ENCODE assay signal across 1 cellular context in genomic region chr1:110210604-110211502, GRCh38.
TF ChIP-seq lines count a peak whose summit lies in the region.

No MANE protein-coding gene starts in this region.

TF ChIP-seq in K562, 482 proteins besides CTCF, POLR2A, EP300 and RAD21 (continued from another document and continues in another):
- TF ChIP-seq, protein P1, sequence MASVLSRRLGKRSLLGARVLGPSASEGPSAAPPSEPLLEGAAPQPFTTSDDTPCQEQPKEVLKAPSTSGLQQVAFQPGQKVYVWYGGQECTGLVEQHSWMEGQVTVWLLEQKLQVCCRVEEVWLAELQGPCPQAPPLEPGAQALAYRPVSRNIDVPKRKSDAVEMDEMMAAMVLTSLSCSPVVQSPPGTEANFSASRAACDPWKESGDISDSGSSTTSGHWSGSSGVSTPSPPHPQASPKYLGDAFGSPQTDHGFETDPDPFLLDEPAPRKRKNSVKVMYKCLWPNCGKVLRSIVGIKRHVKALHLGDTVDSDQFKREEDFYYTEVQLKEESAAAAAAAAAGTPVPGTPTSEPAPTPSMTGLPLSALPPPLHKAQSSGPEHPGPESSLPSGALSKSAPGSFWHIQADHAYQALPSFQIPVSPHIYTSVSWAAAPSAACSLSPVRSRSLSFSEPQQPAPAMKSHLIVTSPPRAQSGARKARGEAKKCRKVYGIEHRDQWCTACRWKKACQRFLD (CRISPR knock-in tag; IDR thresholded peaks at IDR 0.05), result no peak
- TF ChIP-seq IRF9 (tag; IDR thresholded peaks at IDR 0.05) (no peak), BCLAF1 (IDR thresholded peaks at IDR 0.05; ENCODE audit: borderline replicate concordance in 1 of 2, control insufficient read depth in 1 of 2, low read depth in 2 of 2, low read length in 1 of 2) (no peak), ZNF398 (CRISPR knock-in tag; IDR thresholded peaks at IDR 0.05) (no peak), ZNF561 (CRISPR knock-in tag; conservative IDR thresholded peaks at IDR 0.05) (no peak), FOXK2 (conservative IDR thresholded peaks at IDR 0.05 in 1 of 2, IDR thresholded peaks at IDR 0.05 in 1 of 2; ENCODE audit: low read depth in 2 of 2) (no peak), TRIM28 (IDR thresholded peaks at IDR 0.05) (no peak), OTX1 (CRISPR knock-in tag; IDR thresholded peaks at IDR 0.05) (no peak), TEAD1 (CRISPR knock-in tag; IDR thresholded peaks at IDR 0.05) (no peak), ZNF263 (CRISPR knock-in tag; IDR thresholded peaks at IDR 0.05; ENCODE audit: borderline replicate concordance) (peak; percentile 21; the same call in 1 of the 2 replicates), RBBP5 (IDR thresholded peaks at IDR 0.05; ENCODE audit: borderline replicate concordance, insufficient read depth, low read length, poor library complexity, severe bottlenecking) (no peak), MAX (CRISPR knock-in tag; IDR thresholded peaks at IDR 0.05) (peak; percentile 88), GTF2F1 (IDR thresholded peaks at IDR 0.05; ENCODE audit: low read depth, low read length) (no peak), ZNF707 (CRISPR knock-in tag; conservative IDR thresholded peaks at IDR 0.05) (no peak), NR2C1 (IDR thresholded peaks at IDR 0.05) (no peak), NR2C1 (tag; IDR thresholded peaks at IDR 0.05) (no peak), FOXM1 (IDR thresholded peaks at IDR 0.05; ENCODE audit: low read depth) (no peak), FOXM1 (CRISPR knock-in tag; IDR thresholded peaks at IDR 0.05; ENCODE audit: low read depth) (no peak), FOXK1 (CRISPR knock-in tag; IDR thresholded peaks at IDR 0.05; ENCODE audit: borderline replicate concordance) (no peak), SAFB2 (IDR thresholded peaks at IDR 0.05; ENCODE audit: borderline replicate concordance, low read depth, low read length, severe bottlenecking) (no peak), RBM22 (IDR thresholded peaks at IDR 0.05; ENCODE audit: low read depth, low read length, poor library complexity, severe bottlenecking) (no peak), CREB1 (IDR thresholded peaks at IDR 0.05) (no peak), CREB1 (CRISPR knock-in tag; IDR thresholded peaks at IDR 0.05) (no peak), SIX5 (IDR thresholded peaks at IDR 0.05; ENCODE audit: borderline replicate concordance in 1 of 2, insufficient read depth in 1 of 2, low read depth in 1 of 2, low read length in 2 of 2) (no peak), TRIM24 (IDR thresholded peaks at IDR 0.05) (no peak), BRCA1 (IDR thresholded peaks at IDR 0.05) (no peak), BRCA1 (CRISPR knock-in tag; IDR thresholded peaks at IDR 0.05) (no peak), PCBP1 (IDR thresholded peaks at IDR 0.05; ENCODE audit: low read depth, low read length, poor library complexity, severe bottlenecking) (peak; percentile 42)
- TF ChIP-seq, protein P2, sequence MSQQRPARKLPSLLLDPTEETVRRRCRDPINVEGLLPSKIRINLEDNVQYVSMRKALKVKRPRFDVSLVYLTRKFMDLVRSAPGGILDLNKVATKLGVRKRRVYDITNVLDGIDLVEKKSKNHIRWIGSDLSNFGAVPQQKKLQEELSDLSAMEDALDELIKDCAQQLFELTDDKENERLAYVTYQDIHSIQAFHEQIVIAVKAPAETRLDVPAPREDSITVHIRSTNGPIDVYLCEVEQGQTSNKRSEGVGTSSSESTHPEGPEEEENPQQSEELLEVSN (IDR thresholded peaks at IDR 0.05; ENCODE audit: borderline replicate concordance in 1 of 2, extremely low read depth in 1 of 2, insufficient read depth in 1 of 2, insufficient read length in 1 of 2, low read depth in 1 of 2, low read length in 1 of 2, poor library complexity in 1 of 2, severe bottlenecking in 1 of 2), result peak; percentile 72 to 91
- TF ChIP-seq, protein P3, sequence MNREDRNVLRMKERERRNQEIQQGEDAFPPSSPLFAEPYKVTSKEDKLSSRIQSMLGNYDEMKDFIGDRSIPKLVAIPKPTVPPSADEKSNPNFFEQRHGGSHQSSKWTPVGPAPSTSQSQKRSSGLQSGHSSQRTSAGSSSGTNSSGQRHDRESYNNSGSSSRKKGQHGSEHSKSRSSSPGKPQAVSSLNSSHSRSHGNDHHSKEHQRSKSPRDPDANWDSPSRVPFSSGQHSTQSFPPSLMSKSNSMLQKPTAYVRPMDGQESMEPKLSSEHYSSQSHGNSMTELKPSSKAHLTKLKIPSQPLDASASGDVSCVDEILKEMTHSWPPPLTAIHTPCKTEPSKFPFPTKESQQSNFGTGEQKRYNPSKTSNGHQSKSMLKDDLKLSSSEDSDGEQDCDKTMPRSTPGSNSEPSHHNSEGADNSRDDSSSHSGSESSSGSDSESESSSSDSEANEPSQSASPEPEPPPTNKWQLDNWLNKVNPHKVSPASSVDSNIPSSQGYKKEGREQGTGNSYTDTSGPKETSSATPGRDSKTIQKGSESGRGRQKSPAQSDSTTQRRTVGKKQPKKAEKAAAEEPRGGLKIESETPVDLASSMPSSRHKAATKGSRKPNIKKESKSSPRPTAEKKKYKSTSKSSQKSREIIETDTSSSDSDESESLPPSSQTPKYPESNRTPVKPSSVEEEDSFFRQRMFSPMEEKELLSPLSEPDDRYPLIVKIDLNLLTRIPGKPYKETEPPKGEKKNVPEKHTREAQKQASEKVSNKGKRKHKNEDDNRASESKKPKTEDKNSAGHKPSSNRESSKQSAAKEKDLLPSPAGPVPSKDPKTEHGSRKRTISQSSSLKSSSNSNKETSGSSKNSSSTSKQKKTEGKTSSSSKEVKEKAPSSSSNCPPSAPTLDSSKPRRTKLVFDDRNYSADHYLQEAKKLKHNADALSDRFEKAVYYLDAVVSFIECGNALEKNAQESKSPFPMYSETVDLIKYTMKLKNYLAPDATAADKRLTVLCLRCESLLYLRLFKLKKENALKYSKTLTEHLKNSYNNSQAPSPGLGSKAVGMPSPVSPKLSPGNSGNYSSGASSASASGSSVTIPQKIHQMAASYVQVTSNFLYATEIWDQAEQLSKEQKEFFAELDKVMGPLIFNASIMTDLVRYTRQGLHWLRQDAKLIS (CRISPR knock-in tag; IDR thresholded peaks at IDR 0.05), result 0 out of 2 replicates have a peak, but pooled peaks have one; percentile 38
- TF ChIP-seq, protein P4, sequence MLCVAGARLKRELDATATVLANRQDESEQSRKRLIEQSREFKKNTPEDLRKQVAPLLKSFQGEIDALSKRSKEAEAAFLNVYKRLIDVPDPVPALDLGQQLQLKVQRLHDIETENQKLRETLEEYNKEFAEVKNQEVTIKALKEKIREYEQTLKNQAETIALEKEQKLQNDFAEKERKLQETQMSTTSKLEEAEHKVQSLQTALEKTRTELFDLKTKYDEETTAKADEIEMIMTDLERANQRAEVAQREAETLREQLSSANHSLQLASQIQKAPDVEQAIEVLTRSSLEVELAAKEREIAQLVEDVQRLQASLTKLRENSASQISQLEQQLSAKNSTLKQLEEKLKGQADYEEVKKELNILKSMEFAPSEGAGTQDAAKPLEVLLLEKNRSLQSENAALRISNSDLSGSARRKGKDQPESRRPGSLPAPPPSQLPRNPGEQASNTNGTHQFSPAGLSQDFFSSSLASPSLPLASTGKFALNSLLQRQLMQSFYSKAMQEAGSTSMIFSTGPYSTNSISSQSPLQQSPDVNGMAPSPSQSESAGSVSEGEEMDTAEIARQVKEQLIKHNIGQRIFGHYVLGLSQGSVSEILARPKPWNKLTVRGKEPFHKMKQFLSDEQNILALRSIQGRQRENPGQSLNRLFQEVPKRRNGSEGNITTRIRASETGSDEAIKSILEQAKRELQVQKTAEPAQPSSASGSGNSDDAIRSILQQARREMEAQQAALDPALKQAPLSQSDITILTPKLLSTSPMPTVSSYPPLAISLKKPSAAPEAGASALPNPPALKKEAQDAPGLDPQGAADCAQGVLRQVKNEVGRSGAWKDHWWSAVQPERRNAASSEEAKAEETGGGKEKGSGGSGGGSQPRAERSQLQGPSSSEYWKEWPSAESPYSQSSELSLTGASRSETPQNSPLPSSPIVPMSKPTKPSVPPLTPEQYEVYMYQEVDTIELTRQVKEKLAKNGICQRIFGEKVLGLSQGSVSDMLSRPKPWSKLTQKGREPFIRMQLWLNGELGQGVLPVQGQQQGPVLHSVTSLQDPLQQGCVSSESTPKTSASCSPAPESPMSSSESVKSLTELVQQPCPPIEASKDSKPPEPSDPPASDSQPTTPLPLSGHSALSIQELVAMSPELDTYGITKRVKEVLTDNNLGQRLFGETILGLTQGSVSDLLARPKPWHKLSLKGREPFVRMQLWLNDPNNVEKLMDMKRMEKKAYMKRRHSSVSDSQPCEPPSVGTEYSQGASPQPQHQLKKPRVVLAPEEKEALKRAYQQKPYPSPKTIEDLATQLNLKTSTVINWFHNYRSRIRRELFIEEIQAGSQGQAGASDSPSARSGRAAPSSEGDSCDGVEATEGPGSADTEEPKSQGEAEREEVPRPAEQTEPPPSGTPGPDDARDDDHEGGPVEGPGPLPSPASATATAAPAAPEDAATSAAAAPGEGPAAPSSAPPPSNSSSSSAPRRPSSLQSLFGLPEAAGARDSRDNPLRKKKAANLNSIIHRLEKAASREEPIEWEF (CRISPR knock-in tag; IDR thresholded peaks at IDR 0.05), result no peak
- TF ChIP-seq, protein P5, sequence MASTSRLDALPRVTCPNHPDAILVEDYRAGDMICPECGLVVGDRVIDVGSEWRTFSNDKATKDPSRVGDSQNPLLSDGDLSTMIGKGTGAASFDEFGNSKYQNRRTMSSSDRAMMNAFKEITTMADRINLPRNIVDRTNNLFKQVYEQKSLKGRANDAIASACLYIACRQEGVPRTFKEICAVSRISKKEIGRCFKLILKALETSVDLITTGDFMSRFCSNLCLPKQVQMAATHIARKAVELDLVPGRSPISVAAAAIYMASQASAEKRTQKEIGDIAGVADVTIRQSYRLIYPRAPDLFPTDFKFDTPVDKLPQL (IDR thresholded peaks at IDR 0.05; ENCODE audit: extremely low read depth, insufficient read length), result no peak
